Comparison of ENCODE assay signal across 18 cellular contexts in the genomic region with DNA sequence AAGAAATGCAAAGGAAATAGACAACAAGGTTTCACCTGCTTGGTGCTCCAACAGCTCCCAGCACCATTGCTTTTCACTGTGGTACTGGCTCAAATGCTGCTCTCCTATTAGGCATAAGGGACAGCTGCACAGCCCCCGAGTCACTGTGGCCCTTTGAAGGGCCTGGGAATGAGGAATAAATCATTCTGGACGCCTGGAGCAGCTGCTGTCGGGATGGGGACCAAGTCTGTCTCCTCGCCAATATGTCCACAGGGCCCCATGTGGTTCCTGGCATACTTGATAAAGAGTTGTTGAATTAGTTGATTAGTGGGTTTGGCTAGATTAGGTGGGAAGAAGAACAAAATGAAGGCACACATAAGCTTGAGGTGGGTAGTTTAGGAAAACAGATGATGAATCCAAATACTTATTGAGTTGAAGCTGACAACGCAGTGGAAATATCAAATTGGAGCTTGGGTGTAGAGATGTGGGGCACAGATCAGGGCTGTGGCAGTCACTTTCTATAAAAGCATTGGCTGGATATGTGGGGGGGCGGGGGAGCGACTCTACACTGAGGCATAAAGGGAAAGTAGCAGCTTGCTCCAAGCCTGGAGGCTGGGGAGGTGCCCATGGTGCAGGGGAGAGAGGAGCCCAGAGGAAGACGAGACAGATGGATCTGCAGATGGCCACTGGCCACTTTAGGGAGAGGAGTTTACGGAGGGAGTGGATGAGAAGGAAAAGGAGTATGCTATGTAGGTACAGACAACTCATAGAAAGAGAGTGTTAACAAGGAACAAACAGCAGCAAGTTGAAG. TPM values are rescaled to one million over a fixed set of nuclear protein-coding genes. Genes with fewer than 3 reads are reported as not detected.
DNase-seq lines count a peak whose midpoint lies in the region; ATAC-seq and TF ChIP-seq lines count a peak whose summit lies in the region.
"Had no signal": no experiment of that assay in that cellular context is flagged by ENCODE, and none has a peak within 500 bp of the region (broad histone marks: within the 10 kb centered on the region; RNA-seq: fewer than 3 reads in every experiment).

No MANE protein-coding gene starts in this region.

- no peaks in the 10 kb centered on the region for H3K9me3 Mint-ChIP-seq in activated T-helper 17 cell treated with anti-CD3 and anti-CD28 coated beads, Interleukin-2, amount 50 U/mL, for 72 hours
- H3K9me3 Mint-ChIP-seq in glutamatergic neuron (ENCODE audit: unreplicated experiment) = peaks cover 2% of the 10 kb centered on the region
- H3K9me3 Mint-ChIP-seq: CD8-positive, alpha-beta memory T cell; H9 had no signal

- H3K4me1 Mint-ChIP-seq in activated T-helper 17 cell treated with anti-CD3 and anti-CD28 coated beads, Interleukin-2, amount 50 U/mL, for 72 hours = no peaks in the 10 kb centered on the region
- peaks cover 29% of the 10 kb centered on the region for H3K4me1 Mint-ChIP-seq in glutamatergic neuron (ENCODE audit: low read depth, unreplicated experiment)
- H3K4me1 Mint-ChIP-seq: CD8-positive, alpha-beta memory T cell; H9 had no signal

- H3K4me1 ChIP-seq in sigmoid colon (no peaks in the 10 kb centered on the region), stomach (no peaks in the 10 kb centered on the region)
- H3K4me1 ChIP-seq: BLaER1 treated with 17β-estradiol and CSF1 and Interleukin-3, amounts not matched to agents 10 nM and 100 nM had no signal

- peak overlapping the region; percentile 2 for H3K27ac Mint-ChIP-seq in activated T-helper 17 cell treated with anti-CD3 and anti-CD28 coated beads, Interleukin-2, amount 50 U/mL, for 72 hours
- H3K27ac Mint-ChIP-seq in glutamatergic neuron (ENCODE audit: unreplicated experiment) = peak overlapping the region; percentile 57
- H3K27ac Mint-ChIP-seq: CD8-positive, alpha-beta memory T cell had no signal

- DNase-seq in NCI-H1694 treated with DMSO at 0.1 percent for 48 hours (lab: John Stamatoyannopoulos, UW) (peak; percentile 75), glutamatergic neuron (peak; percentile 45), sigmoid colon (peak; percentile 21), activated gamma-delta T cell treated with Interleukin-2 at 50 U/mL for 16 hours (no peak), NCI-H2196 (lab: John Stamatoyannopoulos, UW; ENCODE audit: unreplicated experiment) (no peak), stomach (no peak)
- DNase-seq: CD8-positive, alpha-beta memory T cell; GDM1; H9; NCI-H1417 treated with DMSO at 0.1 percent for 48 hours; NCI-H2029; NCI-H510A; NCI-H82; SJCRH30 had no signal

- no peaks in the 10 kb centered on the region for H3K27me3 ChIP-seq in sigmoid colon
- no peaks in the 10 kb centered on the region for H3K27me3 ChIP-seq in stomach
- H3K27me3 ChIP-seq: BLaER1 treated with 17β-estradiol and CSF1 and Interleukin-3, amounts not matched to agents 10 nM and 100 nM; SJCRH30 had no signal

- no peak overlapping the region for H3K4me3 ChIP-seq in sigmoid colon
- H3K4me3 ChIP-seq in stomach = no peak overlapping the region
- H3K4me3 ChIP-seq: BLaER1 treated with 17β-estradiol and CSF1 and Interleukin-3, amounts not matched to agents 10 nM and 100 nM; SJCRH30 had no signal

- H3K27me3 Mint-ChIP-seq in activated T-helper 17 cell treated with anti-CD3 and anti-CD28 coated beads, Interleukin-2, amount 50 U/mL, for 72 hours = no peaks in the 10 kb centered on the region
- no peaks in the 10 kb centered on the region for H3K27me3 Mint-ChIP-seq in glutamatergic neuron (ENCODE audit: unreplicated experiment)
- H3K27me3 Mint-ChIP-seq: CD8-positive, alpha-beta memory T cell had no signal

- H3K36me3 ChIP-seq in sigmoid colon (peaks cover 10 to 91% (median 57%) of the 10 kb centered on the region in 4 donors), stomach (peaks cover 50 to 99% (median 95%) of the 10 kb centered on the region in 4 donors)

- 93 to 94% methylated on average over 9 of the region's 9 CpGs for WGBS in sigmoid colon, 2 donors
- 52 to 75% (median 62%) methylated on average over 9 of the region's 9 CpGs for WGBS in stomach, 5 donors

- no peaks in the 10 kb centered on the region for H3K9me3 ChIP-seq in sigmoid colon
- H3K9me3 ChIP-seq in stomach = no peaks in the 10 kb centered on the region
- H3K9me3 ChIP-seq: BLaER1 treated with 17β-estradiol and CSF1 and Interleukin-3, amounts not matched to agents 10 nM and 100 nM; SJCRH30 had no signal

- TF ChIP-seq CTCF in glutamatergic neuron (IDR thresholded peaks at IDR 0.05; ENCODE audit: partially characterized antibody, unreplicated experiment) (no peak), sigmoid colon (IDR thresholded peaks at IDR 0.05) (no peak), stomach (IDR thresholded peaks at IDR 0.05) (no peak)

- peaks cover 43% of the 10 kb centered on the region for H3K36me3 Mint-ChIP-seq in activated T-helper 17 cell treated with anti-CD3 and anti-CD28 coated beads, Interleukin-2, amount 50 U/mL, for 72 hours (ENCODE audit: low read depth)
- H3K36me3 Mint-ChIP-seq in glutamatergic neuron (ENCODE audit: unreplicated experiment) = no peaks in the 10 kb centered on the region

- H3K4me3 Mint-ChIP-seq in activated T-helper 17 cell treated with anti-CD3 and anti-CD28 coated beads, Interleukin-2, amount 50 U/mL, for 72 hours = no peak overlapping the region
- H3K4me3 Mint-ChIP-seq in glutamatergic neuron (ENCODE audit: unreplicated experiment) = peak overlapping the region; percentile 31
- H3K4me3 Mint-ChIP-seq: CD8-positive, alpha-beta memory T cell; H9 had no signal

- ATAC-seq in activated T-helper 17 cell treated with anti-CD3 and anti-CD28 coated beads, Interleukin-2, amount 50 U/mL, for 72 hours (replicated peaks) = no peak

- TF ChIP-seq POLR2A in sigmoid colon (IDR thresholded peaks at IDR 0.05) (no peak), stomach (IDR thresholded peaks at IDR 0.05) (no peak)

- H3K27ac ChIP-seq in sigmoid colon (no peak overlapping the region), stomach (no peak overlapping the region)
- H3K27ac ChIP-seq: BLaER1 treated with 17β-estradiol and CSF1 and Interleukin-3, amounts not matched to agents 10 nM and 100 nM; SJCRH30 had no signal

- intact Hi-C loops in sigmoid colon (cut with DNase I) (no loop called here), stomach (cut with DNase I; ENCODE audit: low total_unique reads) (no loop called here)

- TF ChIP-seq EP300 in sigmoid colon (IDR thresholded peaks at IDR 0.05) (no peak), stomach (IDR thresholded peaks at IDR 0.05) (no peak)

RNA-seq across cellular contexts. Expression of gene NGB, which starts 13.3 kb away (rescaled TPM):
- not detected for total RNA-seq in activated T-helper 17 cell treated with anti-CD3 and anti-CD28 coated beads, Interleukin-2, amount 50 U/mL, for 72 hours
- total RNA-seq in glutamatergic neuron (ENCODE audit: unreplicated experiment) = 0.22 TPM
- 1 to 10 TPM; 3.5 to 10.0 (median 9.5) TPM for total RNA-seq in sigmoid colon
- polyA plus RNA-seq in sigmoid colon = 1 to 10 TPM in 1 of 3 donors, not detected in 2; 1.9 TPM
- total RNA-seq in stomach = 10 to 100 TPM in 1 of 5 donors, 1 to 10 TPM in 2, under 1 TPM in 1, not detected in 1; 0.18 to 47.2 (median 5.6) TPM
- polyA plus RNA-seq in stomach = under 1 TPM in 1 of 3 donors, not detected in 2; 0.53 TPM
- total RNA-seq: CD8-positive, alpha-beta memory T cell; HT-29; M059J; SJCRH30 had no signal
- polyA plus RNA-seq: CD8-positive, alpha-beta memory T cell had no signal

RNA-seq across cellular contexts. Expression of gene POMT2, which starts 36.4 kb away (rescaled TPM):
- total RNA-seq in activated T-helper 17 cell treated with anti-CD3 and anti-CD28 coated beads, Interleukin-2, amount 50 U/mL, for 72 hours = 10 to 100 TPM; 10.9 to 26.0 TPM
- 41.5 TPM for total RNA-seq in glutamatergic neuron (ENCODE audit: unreplicated experiment)
- total RNA-seq in sigmoid colon = 10 to 100 TPM; 10.5 to 21.0 (median 16.4) TPM
- polyA plus RNA-seq in sigmoid colon = 10 to 100 TPM in 1 of 3 donors, 1 to 10 TPM in 2; 3.6 to 16.8 (median 5.1) TPM
- 10 to 100 TPM in 4 of 5 donors, 1 to 10 TPM in 1; 8.3 to 33.8 (median 17.9) TPM for total RNA-seq in stomach
- polyA plus RNA-seq in stomach = 10 to 100 TPM in 1 of 3 donors, 1 to 10 TPM in 2; 7.3 to 12.1 (median 8.3) TPM

RNA-seq across cellular contexts. Expression of gene GSTZ1, which starts 36.6 kb away (rescaled TPM):
- total RNA-seq in activated T-helper 17 cell treated with anti-CD3 and anti-CD28 coated beads, Interleukin-2, amount 50 U/mL, for 72 hours = 10 to 100 TPM; 11.0 to 13.1 TPM
- 23.1 TPM for total RNA-seq in glutamatergic neuron (ENCODE audit: unreplicated experiment)
- total RNA-seq in sigmoid colon = 10 to 100 TPM in 1 of 4 donors, 1 to 10 TPM in 3; 5.4 to 20.7 (median 9.7) TPM
- 10 to 100 TPM; 37.0 to 42.6 (median 42.3) TPM for polyA plus RNA-seq in sigmoid colon
- total RNA-seq in stomach = 10 to 100 TPM in 3 of 5 donors, 1 to 10 TPM in 2; 5.8 to 30.9 (median 10.7) TPM
- 10 to 100 TPM; 25.2 to 39.2 (median 28.6) TPM for polyA plus RNA-seq in stomach

Comparison
In these comparisons a context has a peak if more than half of its experiments do, and no peak if none do; other contexts are left out.
1. DNase-seq: peak in NCI-H1694 treated with DMSO at 0.1 percent for 48 hours (single experiment), glutamatergic neuron (single experiment) and sigmoid colon (single experiment); none in activated gamma-delta T cell treated with Interleukin-2 at 50 U/mL for 16 hours (single experiment), NCI-H2196 (single experiment) and stomach (single experiment).